Comparison of ENCODE assay signal across 31 cellular contexts in genomic region chr2:105629634-105630033, GRCh38.
"Had no signal": no experiment of that assay in that cellular context is flagged by ENCODE, and none has a peak within 500 bp of the region (broad histone marks: within the 10 kb centered on the region; RNA-seq: fewer than 3 reads in every experiment).

No MANE protein-coding gene starts in this region.

- H3K9me3 ChIP-seq: esophagus muscularis mucosa, gastrocnemius medialis, heart left ventricle had no signal

- H3K4me3 ChIP-seq: esophagus muscularis mucosa, gastrocnemius medialis, heart left ventricle had no signal

- H3K9me3 Mint-ChIP-seq: activated naive CD4-positive, alpha-beta T cell treated with anti-CD3 and anti-CD28 coated beads, Interleukin-2, amount 10 ng/mL, durations not matched to agents 7 days and 5 days; effector memory CD8-positive, alpha-beta T cell had no signal

- H3K27ac Mint-ChIP-seq: activated B cell treated with CpG ODN at 0.5 μM for 24 hours; activated CD4-positive, alpha-beta memory T cell treated with anti-CD3 and anti-CD28 coated beads for 36 hours; activated CD4-positive, alpha-beta T cell treated with anti-CD3 and anti-CD28 coated beads for 36 hours; activated CD4-positive, alpha-beta T cell treated with anti-CD3 and anti-CD28 coated beads, Interleukin-2, amount 10 ng/mL, durations not matched to agents 24 days and 14 days; activated CD8-positive, alpha-beta memory T cell treated with anti-CD3 and anti-CD28 coated beads, Interleukin-2, amount 10 ng/mL, durations not matched to agents 7 days and 5 days; activated CD8-positive, alpha-beta T cell treated with anti-CD3 and anti-CD28 coated beads, Interleukin-2, amount 10 ng/mL, durations not matched to agents 7 days and 5 days; activated naive CD4-positive, alpha-beta T cell treated with anti-CD3 and anti-CD28 coated beads, Interleukin-2, amount 10 ng/mL, durations not matched to agents 7 days and 5 days; activated naive CD8-positive, alpha-beta T cell; T-helper 2 cell treated with Interferon-gamma antibody and Interleukin-4, amounts not matched to agents 5 μg/mL and 100 μg/mL, for 36 hours had no signal

- H3K36me3 Mint-ChIP-seq: activated CD4-positive, alpha-beta memory T cell treated with anti-CD3 and anti-CD28 coated beads for 36 hours; activated CD8-positive, alpha-beta memory T cell treated with anti-CD3 and anti-CD28 coated beads, Interleukin-2, amount 10 ng/mL, durations not matched to agents 7 days and 5 days; activated naive CD4-positive, alpha-beta T cell treated with anti-CD3 and anti-CD28 coated beads, Interleukin-2, amount 10 ng/mL, durations not matched to agents 7 days and 5 days; activated naive CD8-positive, alpha-beta T cell had no signal

- H3K27me3 ChIP-seq: gastrocnemius medialis had no signal

- H3K27me3 Mint-ChIP-seq: activated naive CD8-positive, alpha-beta T cell had no signal

- H3K4me1 Mint-ChIP-seq: activated CD4-positive, alpha-beta T cell treated with anti-CD3 and anti-CD28 coated beads for 36 hours; activated CD4-positive, alpha-beta T cell treated with anti-CD3 and anti-CD28 coated beads, Interleukin-2, amount 10 ng/mL, durations not matched to agents 24 days and 14 days; activated naive CD4-positive, alpha-beta T cell treated with anti-CD3 and anti-CD28 coated beads, Interleukin-2, amount 10 ng/mL, durations not matched to agents 7 days and 5 days had no signal

- H3K36me3 ChIP-seq: esophagus muscularis mucosa, gastrocnemius medialis, heart left ventricle, WERI-Rb-1 had no signal

- H3K4me1 ChIP-seq: esophagus muscularis mucosa, foreskin keratinocyte, gastrocnemius medialis, heart left ventricle had no signal

- H3K4me3 Mint-ChIP-seq: activated B cell treated with CpG ODN at 0.5 μM for 24 hours; activated CD4-positive, alpha-beta memory T cell treated with anti-CD3 and anti-CD28 coated beads for 36 hours; activated CD4-positive, alpha-beta T cell treated with anti-CD3 and anti-CD28 coated beads for 36 hours; activated CD4-positive, alpha-beta T cell treated with anti-CD3 and anti-CD28 coated beads, Interleukin-2, amount 10 ng/mL, durations not matched to agents 24 days and 14 days; activated CD8-positive, alpha-beta memory T cell treated with anti-CD3 and anti-CD28 coated beads, Interleukin-2, amount 10 ng/mL, durations not matched to agents 7 days and 5 days; activated CD8-positive, alpha-beta T cell treated with anti-CD3 and anti-CD28 coated beads, Interleukin-2, amount 10 ng/mL, durations not matched to agents 7 days and 5 days; activated naive CD4-positive, alpha-beta T cell treated with anti-CD3 and anti-CD28 coated beads, Interleukin-2, amount 10 ng/mL, durations not matched to agents 7 days and 5 days; activated naive CD8-positive, alpha-beta T cell; effector memory CD8-positive, alpha-beta T cell; T-helper 2 cell treated with Interferon-gamma antibody and Interleukin-4, amounts not matched to agents 5 μg/mL and 100 μg/mL, for 36 hours had no signal

- ATAC-seq: activated CD4-positive, alpha-beta T cell treated with anti-CD3 and anti-CD28 coated beads for 36 hours; activated CD4-positive, CD25-positive, alpha-beta regulatory T cell treated with anti-CD3 and anti-CD28 coated beads, Interleukin-2, amount 50 U/mL, for 24 hours; activated CD8-positive, alpha-beta memory T cell treated with anti-CD3 and anti-CD28 coated beads, Interleukin-2, amount 10 ng/mL, durations not matched to agents 7 days and 5 days; activated CD8-positive, alpha-beta T cell treated with anti-CD3 and anti-CD28 coated beads, Interleukin-2, amount 10 ng/mL, durations not matched to agents 7 days and 5 days; effector memory CD8-positive, alpha-beta T cell; foreskin keratinocyte; gastrocnemius medialis; heart left ventricle had no signal

- H3K27ac ChIP-seq: esophagus muscularis mucosa, foreskin keratinocyte, gastrocnemius medialis, heart left ventricle, WERI-Rb-1 had no signal

- DNase-seq: activated B cell treated with CpG ODN at 0.5 μM for 24 hours; activated CD4-positive, alpha-beta memory T cell treated with anti-CD3 and anti-CD28 coated beads for 36 hours; activated CD4-positive, alpha-beta T cell treated with anti-CD3 and anti-CD28 coated beads for 36 hours; activated CD4-positive, alpha-beta T cell treated with anti-CD3 and anti-CD28 coated beads, Interleukin-2, amount 10 ng/mL, durations not matched to agents 24 days and 14 days; activated CD8-positive, alpha-beta memory T cell treated with anti-CD3 and anti-CD28 coated beads, Interleukin-2, amount 10 ng/mL, durations not matched to agents 7 days and 5 days; activated CD8-positive, alpha-beta memory T cell treated with anti-CD3 and anti-CD28 coated beads, Interleukin-2, amount 50 U/mL, for 4 hours; activated CD8-positive, alpha-beta T cell treated with anti-CD3 and anti-CD28 coated beads, Interleukin-2, amount 10 ng/mL, durations not matched to agents 7 days and 5 days; activated gamma-delta T cell; activated naive CD4-positive, alpha-beta T cell; activated naive CD4-positive, alpha-beta T cell treated with anti-CD3 and anti-CD28 coated beads, Interleukin-2, amount 10 ng/mL, durations not matched to agents 7 days and 5 days; activated T-cell treated with anti-CD3 and anti-CD28 coated beads, Interleukin-2, amount 50 U/mL, for 1 hour; activated T-cell treated with anti-CD3 and anti-CD28 coated beads, Interleukin-2, amount 50 U/mL, for 48 hours; amniotic stem cell; anterior cingulate cortex; caudate nucleus; cortex of kidney; dermis blood vessel endothelial cell; effector CD4-positive, alpha-beta T cell; effector memory CD8-positive, alpha-beta T cell; erythroblast; foreskin keratinocyte; gastrocnemius medialis; glutamatergic neuron; heart left ventricle; hypothalamus; T1000; WERI-Rb-1 had no signal
